In the genomic region with DNA sequence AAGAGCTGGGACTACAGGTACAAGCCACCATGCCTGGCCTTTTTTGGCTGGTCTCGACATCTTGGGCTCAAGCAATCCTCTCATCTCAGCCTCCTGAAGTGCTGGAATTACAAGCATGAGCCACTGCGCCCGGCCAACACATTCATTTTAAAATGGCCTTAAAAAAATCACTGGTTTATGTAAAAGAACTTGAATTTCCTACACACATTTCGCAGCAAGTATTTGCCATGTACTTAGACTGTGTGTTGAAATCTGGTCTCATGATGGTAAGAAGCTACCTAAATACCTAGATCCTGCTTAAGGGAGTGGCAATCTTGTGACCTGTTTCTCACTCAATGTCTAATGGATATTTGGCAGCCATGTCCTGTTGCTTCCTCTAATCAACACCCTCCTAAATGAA, we compare ENCODE assay signal across 2 cellular contexts.
TF ChIP-seq lines count a peak whose summit lies in the region.

No MANE protein-coding gene starts in this region.

TF ChIP-seq in IMR-90, 13 proteins besides CTCF, POLR2A, EP300 and RAD21:
- TF ChIP-seq NFE2L2 (IDR thresholded peaks at IDR 0.05; ENCODE audit: low read depth, low read length) (no peak), MAZ (IDR thresholded peaks at IDR 0.05; ENCODE audit: borderline replicate concordance, low read depth, low read length) (no peak), CEBPB (IDR thresholded peaks at IDR 0.05; ENCODE audit: low read depth, low read length) (no peak), CHD1 (IDR thresholded peaks at IDR 0.05; ENCODE audit: low read depth, low read length) (no peak), BHLHE40 (IDR thresholded peaks at IDR 0.05; ENCODE audit: low read depth, low read length) (no peak), SMC3 (IDR thresholded peaks at IDR 0.05; ENCODE audit: low read depth, low read length) (no peak), MAFK (IDR thresholded peaks at IDR 0.05; ENCODE audit: low read depth, low read length) (no peak), FOS (IDR thresholded peaks at IDR 0.05; ENCODE audit: low read depth, low read length) (no peak), RFX5 (IDR thresholded peaks at IDR 0.05; ENCODE audit: low read depth, low read length) (no peak), RCOR1 (IDR thresholded peaks at IDR 0.05; ENCODE audit: insufficient replicate concordance, low read length) (no peak), MXI1 (IDR thresholded peaks at IDR 0.05; ENCODE audit: borderline replicate concordance, low read depth, low read length) (no peak)
- TF ChIP-seq, protein P1, sequence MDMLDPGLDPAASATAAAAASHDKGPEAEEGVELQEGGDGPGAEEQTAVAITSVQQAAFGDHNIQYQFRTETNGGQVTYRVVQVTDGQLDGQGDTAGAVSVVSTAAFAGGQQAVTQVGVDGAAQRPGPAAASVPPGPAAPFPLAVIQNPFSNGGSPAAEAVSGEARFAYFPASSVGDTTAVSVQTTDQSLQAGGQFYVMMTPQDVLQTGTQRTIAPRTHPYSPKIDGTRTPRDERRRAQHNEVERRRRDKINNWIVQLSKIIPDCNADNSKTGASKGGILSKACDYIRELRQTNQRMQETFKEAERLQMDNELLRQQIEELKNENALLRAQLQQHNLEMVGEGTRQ (IDR thresholded peaks at IDR 0.05; ENCODE audit: low read depth, low read length): no peak
- TF ChIP-seq, protein P2, sequence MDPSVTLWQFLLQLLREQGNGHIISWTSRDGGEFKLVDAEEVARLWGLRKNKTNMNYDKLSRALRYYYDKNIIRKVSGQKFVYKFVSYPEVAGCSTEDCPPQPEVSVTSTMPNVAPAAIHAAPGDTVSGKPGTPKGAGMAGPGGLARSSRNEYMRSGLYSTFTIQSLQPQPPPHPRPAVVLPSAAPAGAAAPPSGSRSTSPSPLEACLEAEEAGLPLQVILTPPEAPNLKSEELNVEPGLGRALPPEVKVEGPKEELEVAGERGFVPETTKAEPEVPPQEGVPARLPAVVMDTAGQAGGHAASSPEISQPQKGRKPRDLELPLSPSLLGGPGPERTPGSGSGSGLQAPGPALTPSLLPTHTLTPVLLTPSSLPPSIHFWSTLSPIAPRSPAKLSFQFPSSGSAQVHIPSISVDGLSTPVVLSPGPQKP (IDR thresholded peaks at IDR 0.05; ENCODE audit: borderline replicate concordance, low read depth, low read length): no peak

TF ChIP-seq in HEK293T, 16 proteins besides CTCF, POLR2A, EP300 and RAD21:
- TF ChIP-seq FOXA1 (IDR thresholded peaks at IDR 0.05) (no peak), ARNT (IDR thresholded peaks at IDR 0.05) (no peak), HDGF (IDR thresholded peaks at IDR 0.05; ENCODE audit: borderline replicate concordance) (no peak), CTBP1 (IDR thresholded peaks at IDR 0.05; ENCODE audit: borderline replicate concordance) (no peak), ELF4 (IDR thresholded peaks at IDR 0.05) (no peak), BHLHE40 (IDR thresholded peaks at IDR 0.05; ENCODE audit: borderline replicate concordance) (no peak), SUZ12 (IDR thresholded peaks at IDR 0.05) (no peak), FOXM1 (IDR thresholded peaks at IDR 0.05; ENCODE audit: borderline replicate concordance) (no peak), SP1 (IDR thresholded peaks at IDR 0.05) (no peak), TARDBP (IDR thresholded peaks at IDR 0.05) (no peak), ZNF384 (IDR thresholded peaks at IDR 0.05) (no peak), NFRKB (IDR thresholded peaks at IDR 0.05) (no peak), LEF1 (IDR thresholded peaks at IDR 0.05; ENCODE audit: borderline replicate concordance) (no peak), L3MBTL2 (conservative IDR thresholded peaks at IDR 0.05) (no peak)
- TF ChIP-seq, protein P3, sequence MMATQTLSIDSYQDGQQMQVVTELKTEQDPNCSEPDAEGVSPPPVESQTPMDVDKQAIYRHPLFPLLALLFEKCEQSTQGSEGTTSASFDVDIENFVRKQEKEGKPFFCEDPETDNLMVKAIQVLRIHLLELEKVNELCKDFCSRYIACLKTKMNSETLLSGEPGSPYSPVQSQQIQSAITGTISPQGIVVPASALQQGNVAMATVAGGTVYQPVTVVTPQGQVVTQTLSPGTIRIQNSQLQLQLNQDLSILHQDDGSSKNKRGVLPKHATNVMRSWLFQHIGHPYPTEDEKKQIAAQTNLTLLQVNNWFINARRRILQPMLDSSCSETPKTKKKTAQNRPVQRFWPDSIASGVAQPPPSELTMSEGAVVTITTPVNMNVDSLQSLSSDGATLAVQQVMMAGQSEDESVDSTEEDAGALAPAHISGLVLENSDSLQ (IDR thresholded peaks at IDR 0.05): no peak
